21 cellular contexts compared by ENCODE assay signal in the genomic region with DNA sequence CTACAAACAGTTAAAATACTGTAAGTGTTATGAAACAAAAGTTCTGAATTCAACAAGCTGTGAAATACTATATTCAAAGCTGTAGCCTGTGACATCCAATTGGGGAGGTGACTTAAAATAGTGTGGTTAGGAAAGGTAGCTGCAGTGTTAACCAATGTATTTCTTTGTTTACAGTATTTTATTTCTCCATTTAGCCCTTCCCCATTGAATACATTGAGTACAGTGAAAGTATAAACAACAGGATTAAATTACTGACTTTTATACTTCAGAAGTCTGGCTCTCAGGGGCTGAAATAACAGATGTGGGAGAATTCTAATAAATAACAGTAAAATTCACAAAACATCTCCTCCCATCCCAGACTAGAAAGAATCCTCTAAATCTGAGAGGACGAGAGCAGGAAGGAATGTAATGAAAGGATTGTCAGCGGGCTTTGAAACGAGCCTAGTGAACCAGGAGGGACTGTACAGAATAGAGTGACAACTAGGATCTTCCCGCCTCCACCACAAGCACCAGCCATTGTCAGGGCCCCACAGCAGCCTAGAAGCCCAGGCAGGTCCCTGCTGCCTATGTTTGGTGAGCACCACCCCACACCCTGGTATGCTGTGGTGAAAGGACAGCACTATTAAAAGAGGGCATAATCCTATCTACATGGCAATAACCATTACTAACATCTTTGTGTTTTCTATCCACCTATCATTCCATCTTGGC.
DNase-seq lines count a peak whose midpoint lies in the region; ATAC-seq and TF ChIP-seq lines count a peak whose summit lies in the region.
"Had no signal": no experiment of that assay in that cellular context is flagged by ENCODE, and none has a peak within 500 bp of the region (broad histone marks: within the 10 kb centered on the region; RNA-seq: fewer than 3 reads in every experiment).

No MANE protein-coding gene starts in this region.

- no peaks in the 10 kb centered on the region for H4K20me1 ChIP-seq in fibroblast of lung (ENCODE audit: control insufficient read depth, extremely low read depth, insufficient read depth, low read length)
- no peaks in the 10 kb centered on the region for H4K20me1 ChIP-seq in osteoblast (ENCODE audit: insufficient read depth, low read length)

- H3K4me3 ChIP-seq in fibroblast of lung (replicated peaks in 1 of 4; ENCODE audit: control extremely low read depth in 1 of 4, insufficient read depth in 1 of 4, low read depth in 3 of 4, low read length in 4 of 4): no peak overlapping the region
- H3K4me3 ChIP-seq in osteoblast (ENCODE audit: insufficient read depth, low read length): no peak overlapping the region
- H3K4me3 ChIP-seq: K562, right atrium auricular region had no signal

- ATAC-seq in GM18907 (IDR thresholded peaks at IDR 0.05; ENCODE audit: unreplicated experiment) (no peak), natural killer cell (no peak)
- ATAC-seq: activated naive CD4-positive, alpha-beta T cell treated with anti-CD3 and anti-CD28 coated beads, Interleukin-2, amount 50 U/mL, for 72 hours; K562 had no signal

- H3K4me3 Mint-ChIP-seq in natural killer cell: no peak overlapping the region

- TF ChIP-seq CTCF in fibroblast of lung (conservative IDR thresholded peaks at IDR 0.05 in 1 of 2, IDR thresholded peaks at IDR 0.05 in 1 of 2; ENCODE audit: low read depth in 1 of 2, low read length in 2 of 2) (no peak), osteoblast (IDR thresholded peaks at IDR 0.05; ENCODE audit: extremely low read depth, low read depth, low read length) (no peak), natural killer cell (IDR thresholded peaks at IDR 0.05) (no peak)

- H2AFZ ChIP-seq in fibroblast of lung (ENCODE audit: low read length): peak overlapping the region; percentile 19
- peak overlapping the region; percentile 26 for H2AFZ ChIP-seq in osteoblast (ENCODE audit: low read length)

- H3K27ac ChIP-seq in fibroblast of lung (ENCODE audit: insufficient read depth, low read length) (no peak overlapping the region), osteoblast (ENCODE audit: low read depth, low read length) (no peak overlapping the region)
- H3K27ac ChIP-seq: right atrium auricular region had no signal

- no peak overlapping the region for H3K27ac Mint-ChIP-seq in natural killer cell
- H3K27ac Mint-ChIP-seq: activated naive CD4-positive, alpha-beta T cell treated with anti-CD3 and anti-CD28 coated beads, Interleukin-2, amount 50 U/mL, for 72 hours had no signal

- H3K4me1 Mint-ChIP-seq in natural killer cell: no peaks in the 10 kb centered on the region

- H3K36me3 Mint-ChIP-seq in natural killer cell: peaks cover 6% of the 10 kb centered on the region
- H3K36me3 Mint-ChIP-seq: activated naive CD4-positive, alpha-beta T cell treated with anti-CD3 and anti-CD28 coated beads, Interleukin-2, amount 50 U/mL, for 72 hours had no signal

- H3K27me3 ChIP-seq in fibroblast of lung (ENCODE audit: control insufficient read depth, insufficient read depth, low read length): no peaks in the 10 kb centered on the region
- H3K27me3 ChIP-seq in osteoblast (ENCODE audit: insufficient read depth, low read length): no peaks in the 10 kb centered on the region
- H3K27me3 ChIP-seq: right atrium auricular region had no signal

- H3K9ac ChIP-seq in fibroblast of lung (ENCODE audit: insufficient read depth, low read length): no peak overlapping the region

- H3K4me1 ChIP-seq in fibroblast of lung (ENCODE audit: control insufficient read depth, extremely low read depth, insufficient read depth, low read length) (no peaks in the 10 kb centered on the region), osteoblast (ENCODE audit: insufficient read depth, low read length) (no peaks in the 10 kb centered on the region)
- H3K4me1 ChIP-seq: right atrium auricular region had no signal

- no peaks in the 10 kb centered on the region for H3K79me2 ChIP-seq in fibroblast of lung (ENCODE audit: control insufficient read depth, insufficient read depth, low read length)
- H3K79me2 ChIP-seq in osteoblast (ENCODE audit: insufficient read depth, low read length): no peaks in the 10 kb centered on the region

- intact Hi-C loops in natural killer cell (cut with micrococcal nuclease): no loop called here

- peaks cover 0 to 2% of the 10 kb centered on the region in 2 donors for H3K27me3 Mint-ChIP-seq in natural killer cell (ENCODE audit: low read depth in 2 of 2)

- H3K9me3 ChIP-seq in fibroblast of lung (ENCODE audit: control insufficient read depth, insufficient read depth, low read depth, low read length) (no peaks in the 10 kb centered on the region), osteoblast (ENCODE audit: low read depth, low read length) (no peaks in the 10 kb centered on the region)
- H3K9me3 ChIP-seq: right atrium auricular region had no signal

- H3K36me3 ChIP-seq in fibroblast of lung (ENCODE audit: control insufficient read depth, insufficient read depth, low read length) (no peaks in the 10 kb centered on the region), osteoblast (ENCODE audit: insufficient read depth, low read length) (no peaks in the 10 kb centered on the region)
- H3K36me3 ChIP-seq: right atrium auricular region had no signal

- peaks cover 14 to 15% of the 10 kb centered on the region in 2 donors for H3K9me3 Mint-ChIP-seq in natural killer cell

- peak; percentile 62 for DNase-seq in H4 (ENCODE audit: low spot score)
- peak; percentile 59 for DNase-seq in NCI-H2107 treated with DMSO at 0.1 percent for 48 hours (lab: John Stamatoyannopoulos, UW; ENCODE audit: unreplicated experiment)
- peak in 1 of 2 donors; percentile 59 for DNase-seq in fibroblast of lung (ENCODE audit: low read depth in 2 of 2)
- peak; percentile 27 for DNase-seq in osteoblast (ENCODE audit: insufficient read length, low spot score, missing footprints)
- no peak for DNase-seq in activated CD8-positive, alpha-beta memory T cell treated with anti-CD3 and anti-CD28 coated beads, Interleukin-2, amount 50 U/mL, for 4 hours
- DNase-seq in natural killer cell: no peak
- no peak for DNase-seq in NCI-H2227 treated with DMSO at 0.1 percent for 48 hours (lab: John Stamatoyannopoulos, UW)
- DNase-seq: activated CD4-positive, alpha-beta T cell treated with anti-CD3 and anti-CD28 coated beads for 1 hour; activated CD8-positive, alpha-beta memory T cell treated with anti-CD3 and anti-CD28 coated beads for 24 hours; effector CD8-positive, alpha-beta T cell; EL; head of caudate nucleus; NCI-H1694; RPMI8226; stimulated activated CD4-positive, alpha-beta T cell treated with anti-CD3 and anti-CD28 coated beads, Interleukin-15, amount 100 ng/mL, for 24 hours; substantia nigra; SW 1271 had no signal

- H3K4me2 ChIP-seq in fibroblast of lung (ENCODE audit: extremely low read depth, insufficient read depth, low read length) (peak overlapping the region; percentile 11), osteoblast (ENCODE audit: insufficient read depth, low read length) (no peak overlapping the region)

Comparison
In these comparisons a context has a peak if more than half of its experiments do, and no peak if none do; other contexts are left out.
1. DNase-seq: peak in H4 (single experiment), NCI-H2107 treated with DMSO at 0.1 percent for 48 hours (single experiment) and osteoblast (single experiment); none in activated CD8-positive, alpha-beta memory T cell treated with anti-CD3 and anti-CD28 coated beads, Interleukin-2, amount 50 U/mL, for 4 hours (single experiment), natural killer cell (single experiment) and NCI-H2227 treated with DMSO at 0.1 percent for 48 hours (single experiment).